1 cellular context compared by ENCODE assay signal in the genomic region with DNA sequence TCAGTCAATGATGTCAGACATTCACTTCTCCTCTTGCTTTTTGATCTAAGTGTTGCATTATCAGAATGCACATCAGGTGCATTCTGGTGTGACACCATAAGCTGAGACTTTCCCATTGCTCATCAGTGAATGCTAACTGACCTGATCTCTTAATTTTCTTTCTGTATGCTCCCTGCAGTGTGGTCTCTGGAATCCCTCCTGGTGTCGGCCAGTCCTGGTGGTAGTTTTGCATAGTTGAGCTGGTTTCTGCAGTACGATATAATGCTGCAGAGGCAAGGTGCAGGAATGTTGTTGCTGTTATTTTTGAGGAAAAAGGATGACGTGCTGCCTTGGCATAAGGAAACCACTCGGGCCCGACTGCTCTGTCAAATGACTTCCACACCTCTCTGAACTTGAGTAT.
TF ChIP-seq lines count a peak whose summit lies in the region.

No MANE protein-coding gene starts in this region.

TF ChIP-seq in HepG2, 621 proteins besides CTCF, POLR2A, EP300 and RAD21:
- TF ChIP-seq ZNF552 (CRISPR knock-in tag; IDR thresholded peaks at IDR 0.05; ENCODE audit: borderline replicate concordance): no peak
- TF ChIP-seq SUZ12 (IDR thresholded peaks at IDR 0.05; ENCODE audit: low read depth, low read length): no peak
- TF ChIP-seq, protein P1, sequence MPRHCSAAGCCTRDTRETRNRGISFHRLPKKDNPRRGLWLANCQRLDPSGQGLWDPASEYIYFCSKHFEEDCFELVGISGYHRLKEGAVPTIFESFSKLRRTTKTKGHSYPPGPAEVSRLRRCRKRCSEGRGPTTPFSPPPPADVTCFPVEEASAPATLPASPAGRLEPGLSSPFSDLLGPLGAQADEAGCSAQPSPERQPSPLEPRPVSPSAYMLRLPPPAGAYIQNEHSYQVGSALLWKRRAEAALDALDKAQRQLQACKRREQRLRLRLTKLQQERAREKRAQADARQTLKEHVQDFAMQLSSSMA (CRISPR knock-in tag; IDR thresholded peaks at IDR 0.05): 0 out of 2 replicates have a peak, but pooled peaks have one; percentile 23
- TF ChIP-seq PRDM15 (CRISPR knock-in tag; IDR thresholded peaks at IDR 0.05): no peak
- TF ChIP-seq GTF3A (CRISPR knock-in tag; conservative IDR thresholded peaks at IDR 0.05): no peak
